In the genomic region with DNA sequence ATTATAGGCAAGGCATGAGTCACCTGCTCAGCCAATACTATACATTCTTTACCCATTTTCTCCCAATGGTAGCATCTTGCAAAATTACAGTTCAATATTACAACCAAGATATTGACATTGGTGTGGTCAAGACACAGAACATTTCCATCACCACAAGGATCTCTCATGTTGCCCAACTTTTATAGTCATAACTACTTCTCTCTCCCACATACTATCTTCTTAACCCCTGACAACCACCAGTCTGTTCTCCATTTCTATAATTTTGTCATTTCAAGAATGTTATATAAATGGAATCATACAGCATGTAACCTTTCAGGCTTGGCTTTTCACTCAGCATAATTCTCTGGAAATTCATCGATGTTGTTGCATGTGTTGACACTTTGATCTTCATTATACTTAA, we compare ENCODE assay signal across 21 cellular contexts.
"Had no signal": no experiment of that assay in that cellular context is flagged by ENCODE, and none has a peak within 500 bp of the region (broad histone marks: within the 10 kb centered on the region; RNA-seq: fewer than 3 reads in every experiment).

No MANE protein-coding gene starts in this region.

- H3K79me2 ChIP-seq: hepatocyte had no signal

- H3K4me3 ChIP-seq: hepatocyte, left ventricle myocardium inferior, lower lobe of right lung, right atrium auricular region, sigmoid colon had no signal

- H3K36me3 ChIP-seq: left ventricle myocardium inferior, lower lobe of right lung, right atrium auricular region, sigmoid colon had no signal

- H3K36me3 Mint-ChIP-seq: mesothelial cell of epicardium, natural killer cell had no signal

- H3K27ac ChIP-seq: foreskin keratinocyte, hepatocyte, left ventricle myocardium inferior, lower lobe of right lung, right atrium auricular region, sigmoid colon had no signal

- H3K4me1 ChIP-seq: foreskin keratinocyte, left ventricle myocardium inferior, lower lobe of right lung, right atrium auricular region, sigmoid colon had no signal

- H2AFZ ChIP-seq: hepatocyte had no signal

- H3K4me2 ChIP-seq: hepatocyte had no signal

- H3K9me3 Mint-ChIP-seq: endodermal cell, memory B cell, mesothelial cell of epicardium, natural killer cell, neural crest cell had no signal

- H3K27ac Mint-ChIP-seq: endodermal cell, memory B cell, mesothelial cell of epicardium, natural killer cell had no signal

- ATAC-seq: foreskin keratinocyte, left cardiac atrium, lower lobe of right lung, natural killer cell had no signal

- H3K4me3 Mint-ChIP-seq: endodermal cell, memory B cell, mesothelial cell of epicardium, natural killer cell, neural crest cell had no signal

- H3K4me1 Mint-ChIP-seq: endodermal cell, memory B cell, mesothelial cell of epicardium, natural killer cell had no signal

- DNase-seq: dermis blood vessel endothelial cell; endodermal cell; erythroblast; foreskin keratinocyte; head of caudate nucleus; kidney; left cardiac atrium; left ventricle myocardium inferior; lower lobe of right lung; natural killer cell; posterior cingulate gyrus; sigmoid colon; small intestine; stimulated activated CD4-positive, alpha-beta T cell treated with anti-CD3 and anti-CD28 coated beads, Interleukin-12 subunit alpha, Interleukin-12 subunit beta, amount 100 ng/mL, for 4 hours; stimulated activated naive CD4-positive, alpha-beta T cell treated with Interleukin-2 at 50 U/mL for 16 hours; trophoblast cell had no signal

- H3K9me3 ChIP-seq: lower lobe of right lung, right atrium auricular region, sigmoid colon had no signal

- H3K27me3 ChIP-seq: foreskin keratinocyte, hepatocyte, right atrium auricular region, sigmoid colon had no signal
